ENCODE assay signal across 12 cellular contexts in the genomic region with DNA sequence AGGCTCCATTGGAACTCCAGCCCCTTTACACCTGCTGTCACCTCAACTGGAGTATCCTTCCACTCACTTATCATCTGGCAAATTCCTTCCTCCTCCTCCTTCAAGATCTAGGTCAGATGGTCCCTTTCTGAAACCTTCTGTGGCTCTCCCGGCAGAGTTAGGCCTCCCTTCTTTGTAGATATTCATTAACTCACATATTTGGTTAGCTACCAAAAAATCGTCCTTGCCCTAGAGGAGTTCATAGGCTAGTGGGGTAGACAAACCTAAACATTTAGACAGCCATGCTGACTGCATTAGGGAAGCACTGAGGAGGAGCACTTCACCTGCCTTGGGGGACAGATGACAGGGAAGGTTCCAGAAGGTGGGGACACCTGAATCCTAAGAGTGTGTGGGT. TPM values are rescaled to one million over a fixed set of nuclear protein-coding genes. Genes with fewer than 3 reads are reported as not detected.
A peak's percentile ranks its signal among the peaks of the same experiment; 100 is the strongest.
DNase-seq lines count a peak whose midpoint lies in the region; ATAC-seq and TF ChIP-seq lines count a peak whose summit lies in the region.
"Had no signal": no experiment of that assay in that cellular context is flagged by ENCODE, and none has a peak within 500 bp of the region (broad histone marks: within the 10 kb centered on the region; RNA-seq: fewer than 3 reads in every experiment).

No MANE protein-coding gene starts in this region.

- H3K9ac ChIP-seq in HCT116 (ENCODE audit: low read length) = no peak overlapping the region

- peak overlapping the region; percentile 61 for H3K4me2 ChIP-seq in HCT116 (ENCODE audit: low read length)

- no peak for TF ChIP-seq RAD21 in HCT116 (IDR thresholded peaks at IDR 0.05; ENCODE audit: low read depth)

- H3K9me2 ChIP-seq in HCT116 (ENCODE audit: insufficient read depth) = no peaks in the 10 kb centered on the region

- intact Hi-C loops in HCT116 (cut with micrococcal nuclease) = no loop called here
- intact Hi-C loops in naive thymus-derived CD4-positive, alpha-beta T cell (cut with micrococcal nuclease) = no loop called here

- H3K79me2 ChIP-seq in HCT116 (ENCODE audit: insufficient read depth, low read length) = peaks cover 31% of the 10 kb centered on the region

- TF ChIP-seq CTCF in HCT116 (IDR thresholded peaks at IDR 0.05 in 2 of 3, conservative IDR thresholded peaks at IDR 0.05 in 1 of 3; ENCODE audit: borderline replicate concordance in 1 of 3, insufficient read depth in 1 of 3, low read depth in 2 of 3, low read length in 2 of 3) = no peak

- peaks cover 7% of the 10 kb centered on the region for H3K36me3 Mint-ChIP-seq in stimulated activated memory B cell treated with anti-CD40 and anti-IgM and Interleukin-4, amounts not matched to agents 10 μg/mL and 1 μg/mL and 100 μg/mL, for 72 hours
- peaks cover 0 to 7% (median 3%) of the 10 kb centered on the region in 5 donors for H3K36me3 Mint-ChIP-seq in naive thymus-derived CD4-positive, alpha-beta T cell

- H3K27me3 Mint-ChIP-seq in stimulated activated memory B cell treated with anti-CD40 and anti-IgM and Interleukin-4, amounts not matched to agents 10 μg/mL and 1 μg/mL and 100 μg/mL, for 72 hours = no peaks in the 10 kb centered on the region
- H3K27me3 Mint-ChIP-seq in naive thymus-derived CD4-positive, alpha-beta T cell = no peaks in the 10 kb centered on the region
- H3K27me3 Mint-ChIP-seq: activated naive CD8-positive, alpha-beta T cell treated with anti-CD3 and anti-CD28 coated beads, Interleukin-2, amount 10 ng/mL, durations not matched to agents 7 days and 5 days had no signal

- DNase-seq in HCT116 (ENCODE audit: low read depth, low spot score) (no peak), germinal center (ENCODE audit: low spot score) (no peak), NCI-H345 treated with DMSO at 0.1 percent for 48 hours (lab: John Stamatoyannopoulos, UW; ENCODE audit: unreplicated experiment) (no peak)
- DNase-seq in naive thymus-derived CD4-positive, alpha-beta T cell = no peak
- DNase-seq: activated CD8-positive, alpha-beta memory T cell treated with anti-CD3 and anti-CD28 coated beads for 24 hours; activated naive CD8-positive, alpha-beta T cell treated with anti-CD3 and anti-CD28 coated beads, Interleukin-2, amount 10 ng/mL, durations not matched to agents 7 days and 5 days; cortex of kidney; NCI-H1694 had no signal

- H3K4me1 Mint-ChIP-seq in stimulated activated memory B cell treated with anti-CD40 and anti-IgM and Interleukin-4, amounts not matched to agents 10 μg/mL and 1 μg/mL and 100 μg/mL, for 72 hours = peaks cover 57% of the 10 kb centered on the region
- peaks cover 0 to 7% (median 0%) of the 10 kb centered on the region in 7 donors for H3K4me1 Mint-ChIP-seq in naive thymus-derived CD4-positive, alpha-beta T cell

- TF ChIP-seq POLR2A in HCT116 (IDR thresholded peaks at IDR 0.05; ENCODE audit: borderline replicate concordance, extremely low read depth, insufficient read depth, insufficient read length) = no peak

- CTCF ChIA-PET in HCT116 (lab: Charles Lee) = no interaction called here
- CTCF ChIA-PET in naive thymus-derived CD4-positive, alpha-beta T cell (lab: Charles Lee) = no interaction called here

- H3K4me1 ChIP-seq in HCT116 (ENCODE audit: control insufficient read depth in 1 of 2, insufficient read depth in 2 of 2, low read length in 2 of 2) = peaks cover 12 to 34% of the 10 kb centered on the region in 2 experiments; a peak in 3 of 4 replicates
- H3K4me1 ChIP-seq in naive thymus-derived CD4-positive, alpha-beta T cell (ENCODE audit: control insufficient read depth in 2 of 2, insufficient read depth in 2 of 2, low read length in 2 of 2) = no peaks in the 10 kb centered on the region

- ATAC-seq in GM18909 (IDR thresholded peaks at IDR 0.05; ENCODE audit: poor library complexity, unreplicated experiment) = peak; percentile 40
- ATAC-seq in HCT116 = no peak
- peak; percentile 12 for ATAC-seq in HG03521 (IDR thresholded peaks at IDR 0.05; ENCODE audit: unreplicated experiment)
- no peak for ATAC-seq in stimulated activated memory B cell treated with anti-CD40 and anti-IgM and Interleukin-4, amounts not matched to agents 10 μg/mL and 1 μg/mL and 100 μg/mL, for 72 hours
- no peak for ATAC-seq in naive thymus-derived CD4-positive, alpha-beta T cell

- no peaks in the 10 kb centered on the region for H3K9me3 Mint-ChIP-seq in stimulated activated memory B cell treated with anti-CD40 and anti-IgM and Interleukin-4, amounts not matched to agents 10 μg/mL and 1 μg/mL and 100 μg/mL, for 72 hours
- H3K9me3 Mint-ChIP-seq in naive thymus-derived CD4-positive, alpha-beta T cell = no peaks in the 10 kb centered on the region
- H3K9me3 Mint-ChIP-seq: activated naive CD8-positive, alpha-beta T cell treated with anti-CD3 and anti-CD28 coated beads, Interleukin-2, amount 10 ng/mL, durations not matched to agents 7 days and 5 days; neural crest cell had no signal

- no peak overlapping the region for H3K27ac ChIP-seq in HCT116 (ENCODE audit: low read depth, low read length)
- no peak overlapping the region for H3K27ac ChIP-seq in naive thymus-derived CD4-positive, alpha-beta T cell (ENCODE audit: low read depth, low read length)

- peak overlapping the region; percentile 99 for H3K27ac Mint-ChIP-seq in stimulated activated memory B cell treated with anti-CD40 and anti-IgM and Interleukin-4, amounts not matched to agents 10 μg/mL and 1 μg/mL and 100 μg/mL, for 72 hours
- H3K27ac Mint-ChIP-seq in naive thymus-derived CD4-positive, alpha-beta T cell = peak overlapping the region in 1 of 9 donors; percentile 3
- H3K27ac Mint-ChIP-seq: activated naive CD8-positive, alpha-beta T cell treated with anti-CD3 and anti-CD28 coated beads, Interleukin-2, amount 10 ng/mL, durations not matched to agents 7 days and 5 days had no signal

- H3K4me3 Mint-ChIP-seq in stimulated activated memory B cell treated with anti-CD40 and anti-IgM and Interleukin-4, amounts not matched to agents 10 μg/mL and 1 μg/mL and 100 μg/mL, for 72 hours = peak overlapping the region; percentile 1
- H3K4me3 Mint-ChIP-seq in naive thymus-derived CD4-positive, alpha-beta T cell = no peak overlapping the region
- H3K4me3 Mint-ChIP-seq: activated naive CD8-positive, alpha-beta T cell treated with anti-CD3 and anti-CD28 coated beads, Interleukin-2, amount 10 ng/mL, durations not matched to agents 7 days and 5 days; neural crest cell had no signal

- no peaks in the 10 kb centered on the region for H3K36me3 ChIP-seq in HCT116 (ENCODE audit: control insufficient read depth in 1 of 2, insufficient read depth in 2 of 2, low read length in 2 of 2)
- no peaks in the 10 kb centered on the region for H3K36me3 ChIP-seq in naive thymus-derived CD4-positive, alpha-beta T cell (ENCODE audit: control insufficient read depth in 2 of 3, insufficient read depth in 3 of 3, low read length in 3 of 3)

- POLR2A ChIA-PET in HCT116 (lab: Charles Lee) = interaction anchor here (1.1 kb wide), 1 partner anchor 38 kb away, joined by 3 read pairs; a partner anchor contains a TSS
- POLR2A ChIA-PET in naive thymus-derived CD4-positive, alpha-beta T cell (lab: Charles Lee) = no interaction called here

- RAD21 ChIA-PET in HCT116 (lab: Charles Lee; ENCODE audit: low non-redundant PET in 1 of 2, low total read pairs in 2 of 2, uncharacterized antibody in 2 of 2, unreplicated experiment in 2 of 2) = no interaction called here

- H3K9me3 ChIP-seq in HCT116 (ENCODE audit: control insufficient read depth in 1 of 2, insufficient read depth in 1 of 2, low read depth in 1 of 2, low read length in 2 of 2) = no peaks in the 10 kb centered on the region
- H3K9me3 ChIP-seq in naive thymus-derived CD4-positive, alpha-beta T cell (ENCODE audit: control insufficient read depth in 2 of 3, low read length in 3 of 3) = no peaks in the 10 kb centered on the region

- no peaks in the 10 kb centered on the region for H4K20me1 ChIP-seq in HCT116 (ENCODE audit: insufficient read depth)

- BruUV-seq in HCT116 (replicated peaks; lab: Mats Ljungman, UMichigan) = no TSS peak

- no peaks in the 10 kb centered on the region for H3K27me3 ChIP-seq in HCT116 (ENCODE audit: insufficient read depth, low read length)
- H3K27me3 ChIP-seq in naive thymus-derived CD4-positive, alpha-beta T cell (ENCODE audit: control insufficient read depth in 2 of 2, insufficient read depth in 2 of 2, low read length in 2 of 2) = no peaks in the 10 kb centered on the region

- H2AFZ ChIP-seq in HCT116 (ENCODE audit: low read depth, low read length, poor library complexity, severe bottlenecking) = no peak overlapping the region

- H3K4me3 ChIP-seq in HCT116 (replicated peaks in 1 of 2; ENCODE audit: low read depth in 1 of 2, low read length in 2 of 2) = no peak overlapping the region
- no peak overlapping the region for H3K4me3 ChIP-seq in naive thymus-derived CD4-positive, alpha-beta T cell (ENCODE audit: low read length)

TF ChIP-seq in HCT116, 20 proteins besides CTCF, POLR2A, EP300 and RAD21:
- no peak for TF ChIP-seq SIN3A (IDR thresholded peaks at IDR 0.05; ENCODE audit: low read depth)
- no peak for TF ChIP-seq POLR2AphosphoS5 (IDR thresholded peaks at IDR 0.05; ENCODE audit: low read depth, low read length)
- no peak for TF ChIP-seq SP1 (IDR thresholded peaks at IDR 0.05; ENCODE audit: low read depth)
- TF ChIP-seq, protein P1, sequence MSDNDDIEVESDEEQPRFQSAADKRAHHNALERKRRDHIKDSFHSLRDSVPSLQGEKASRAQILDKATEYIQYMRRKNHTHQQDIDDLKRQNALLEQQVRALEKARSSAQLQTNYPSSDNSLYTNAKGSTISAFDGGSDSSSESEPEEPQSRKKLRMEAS (IDR thresholded peaks at IDR 0.05) = no peak
- no peak for TF ChIP-seq ZFX (IDR thresholded peaks at IDR 0.05)
- no peak for TF ChIP-seq YY1 (IDR thresholded peaks at IDR 0.05; ENCODE audit: extremely low read depth, insufficient replicate concordance, low read depth, low read length)
- no peak for TF ChIP-seq JUND (IDR thresholded peaks at IDR 0.05)
- no peak for TF ChIP-seq TCF7L2 (IDR thresholded peaks at IDR 0.05; ENCODE audit: borderline replicate concordance, extremely low read depth, insufficient read depth, insufficient read length)

RNA-seq across cellular contexts. Expression of a gene that starts 14.3 kb away (rescaled TPM):
- total RNA-seq in HCT116 (2021; ENCODE audit: unreplicated experiment) = 39.3 TPM
- polyA plus RNA-seq in HCT116 (2012) = 12.8 and 14.9 TPM in 2 replicates
- 10 to 100 TPM; 28.0 to 36.1 (median 30.4) TPM for total RNA-seq in naive thymus-derived CD4-positive, alpha-beta T cell
- polyA plus RNA-seq in naive thymus-derived CD4-positive, alpha-beta T cell = 10 to 100 TPM; 20.3 to 30.8 TPM

RNA-seq across cellular contexts. Expression of a gene that starts 37.4 kb away (rescaled TPM):
- 1,262 TPM for total RNA-seq in HCT116 (2021; ENCODE audit: unreplicated experiment)
- 2,336 and 2,697 TPM in 2 replicates for polyA plus RNA-seq in HCT116 (2012)
- total RNA-seq in naive thymus-derived CD4-positive, alpha-beta T cell = 1,000 to 10,000 TPM; 1,206 to 2,420 (median 2,172) TPM
- 1,000 to 10,000 TPM; 1,567 to 2,009 TPM for polyA plus RNA-seq in naive thymus-derived CD4-positive, alpha-beta T cell

RNA-seq across cellular contexts. Expression of a gene that starts 49.2 kb away (rescaled TPM):
- total RNA-seq in HCT116 (2021; ENCODE audit: unreplicated experiment) = 57.2 TPM
- 30.0 and 36.7 TPM in 2 replicates for polyA plus RNA-seq in HCT116 (2012)
- total RNA-seq in naive thymus-derived CD4-positive, alpha-beta T cell = 10 to 100 TPM; 57.6 to 81.9 (median 76.0) TPM
- polyA plus RNA-seq in naive thymus-derived CD4-positive, alpha-beta T cell = 10 to 100 TPM; 82.2 to 88.9 TPM

Comparison
In these comparisons a context has a peak if more than half of its experiments do, and no peak if none do; other contexts are left out.
1. ATAC-seq: peak in GM18909 (single experiment) and HG03521 (single experiment); none in HCT116 (single experiment), stimulated activated memory B cell treated with anti-CD40 and anti-IgM and Interleukin-4, amounts not matched to agents 10 μg/mL and 1 μg/mL and 100 μg/mL, for 72 hours (single experiment) and naive thymus-derived CD4-positive, alpha-beta T cell (single experiment).